In genomic region chr16:4734730-4735575, GRCh38 we compare ENCODE assay signal across 8 cellular contexts. TPM values are rescaled to one million over a fixed set of nuclear protein-coding genes. Genes with fewer than 3 reads are reported as not detected.
A peak's percentile ranks its signal among the peaks of the same experiment; 100 is the strongest.
DNase-seq lines count a peak whose midpoint lies in the region; ATAC-seq and TF ChIP-seq lines count a peak whose summit lies in the region.

No MANE protein-coding gene starts in this region.

- H3K27me3 ChIP-seq in SK-N-SH (ENCODE audit: insufficient read depth): no peaks in the 10 kb centered on the region
- no peaks in the 10 kb centered on the region for H3K27me3 ChIP-seq in ovary
- no peaks in the 10 kb centered on the region for H3K27me3 ChIP-seq in thymus (ENCODE audit: control insufficient read depth, insufficient read depth)

- peak; percentile 7 for TF ChIP-seq POLR2A in ovary (IDR thresholded peaks at IDR 0.05)

- TF ChIP-seq RAD21 in SK-N-SH (IDR thresholded peaks at IDR 0.05; ENCODE audit: low read length): no peak

- 17% methylated on average over 27 of the region's 38 CpGs for WGBS in SK-N-SH (ENCODE audit: low lambda C conversion rate)
- WGBS in ovary, 3 donors: 6 to 8% (median 7%) methylated on average over 37 to 38 of the region's 38 CpGs
- 4% methylated on average over 38 of the region's 38 CpGs for WGBS in thymus

- peaks cover 0 to 4% of the 10 kb centered on the region in 2 donors for H3K36me3 Mint-ChIP-seq in activated naive CD4-positive, alpha-beta T cell treated with anti-CD3 and anti-CD28 coated beads, Interleukin-2, amount 50 U/mL, for 72 hours

- DNase-seq in GF-D8 (lab: John Stamatoyannopoulos, UW) (peak; percentile 47), H4 (ENCODE audit: low spot score) (peak; percentile 52), LoVo (ENCODE audit: low spot score) (peak; percentile 80), SK-N-SH (peak; percentile 93), Right ventricle myocardium inferior (ENCODE audit: missing footprints) (peak; percentile 95), ovary (peak; percentile 88 to 93 (median 89))
- peak; percentile 85 to 94 for DNase-seq in activated naive CD4-positive, alpha-beta T cell treated with anti-CD3 and anti-CD28 coated beads, Interleukin-2, amount 50 U/mL, for 72 hours (ENCODE audit: low spot score in 2 of 2)

- peak; percentile 76 to 84 for ATAC-seq in activated naive CD4-positive, alpha-beta T cell treated with anti-CD3 and anti-CD28 coated beads, Interleukin-2, amount 50 U/mL, for 72 hours
- peak; percentile 82 for ATAC-seq in Right ventricle myocardium inferior

- no peaks in the 10 kb centered on the region for H3F3A ChIP-seq in SK-N-SH (replicated peaks; ENCODE audit: insufficient read depth)

- H3K4me3 ChIP-seq in SK-N-SH (ENCODE audit: low read depth in 2 of 2, low read length in 1 of 2): peak overlapping the region; percentile 97
- peak overlapping the region; percentile 98 for H3K4me3 ChIP-seq in ovary
- peak overlapping the region; percentile 73 for H3K4me3 ChIP-seq in thymus (ENCODE audit: low read length)

- POLR2A ChIA-PET in SK-N-SH (lab: Yijun Ruan, JAX): interaction anchor here (0.8 to 2.2 kb wide), 9 partner anchors 10 to 224 kb away, joined by 3 to 16 read pairs (median 4); partner anchors contain the start of genes ROGDI and ZNF500

- H3K4me1 ChIP-seq in SK-N-SH (ENCODE audit: control insufficient read depth in 1 of 2, insufficient read depth in 2 of 2, low read depth in 1 of 2, low read length in 1 of 2) (peaks cover 0 to 6% of the 10 kb centered on the region in 2 experiments; a peak in 1 of 4 replicates), ovary (ENCODE audit: insufficient read depth) (peaks cover 2% of the 10 kb centered on the region), thymus (ENCODE audit: control insufficient read depth, insufficient read depth, low read length) (peaks cover 10% of the 10 kb centered on the region)

- H4K20me1 ChIP-seq in SK-N-SH (ENCODE audit: insufficient read depth): no peaks in the 10 kb centered on the region

- no peak for TF ChIP-seq CTCF in SK-N-SH (IDR thresholded peaks at IDR 0.05)
- no peak for TF ChIP-seq CTCF in ovary (IDR thresholded peaks at IDR 0.05)

- CTCF ChIA-PET in SK-N-SH (lab: Yijun Ruan, JAX): interaction anchor here (0.9 to 1.5 kb wide), 4 partner anchors 40 to 222 kb away, joined by 3 to 7 read pairs (median 4); no protein-coding TSS in a partner anchor

- TF ChIP-seq EP300 in SK-N-SH (IDR thresholded peaks at IDR 0.05; ENCODE audit: borderline replicate concordance in 1 of 2, low read depth in 1 of 2, low read length in 1 of 2) (no peak), ovary (IDR thresholded peaks at IDR 0.05) (no peak)

- H3K36me3 ChIP-seq in SK-N-SH (replicated peaks in 1 of 2; ENCODE audit: control insufficient read depth in 1 of 2, insufficient read depth in 2 of 2, low read length in 1 of 2) (peaks cover 10 to 14% of the 10 kb centered on the region in 2 experiments), ovary (no peaks in the 10 kb centered on the region), thymus (ENCODE audit: control insufficient read depth, insufficient read depth) (no peaks in the 10 kb centered on the region)

- no peaks in the 10 kb centered on the region for H3K9me3 Mint-ChIP-seq in activated naive CD4-positive, alpha-beta T cell treated with anti-CD3 and anti-CD28 coated beads, Interleukin-2, amount 50 U/mL, for 72 hours

- peak overlapping the region; percentile 98 for H3K4me2 ChIP-seq in SK-N-SH

- peak overlapping the region; percentile 88 for H2AFZ ChIP-seq in SK-N-SH (ENCODE audit: low read depth)

- H3K9me3 ChIP-seq in SK-N-SH (no peaks in the 10 kb centered on the region), ovary (no peaks in the 10 kb centered on the region), thymus (ENCODE audit: control insufficient read depth) (no peaks in the 10 kb centered on the region)

- H3K79me2 ChIP-seq in SK-N-SH (ENCODE audit: insufficient read depth): peaks cover 41% of the 10 kb centered on the region

- H3K9ac ChIP-seq in SK-N-SH: peak overlapping the region; percentile 83

- intact Hi-C loops in Right ventricle myocardium inferior (cut with DNase I) (loop anchor here (5.0 to 10.0 kb wide), 3 partner anchors 67 to 222 kb away; partner anchors contain the start of genes ROGDI and SEC14L5), ovary (cut with DNase I) (loop anchor here in 1 of 4 donors (5.0 kb wide), 1 partner anchor 43 kb away; the partner anchor contains the start of gene NUDT16L1)

- H3K9me2 ChIP-seq in SK-N-SH: no peaks in the 10 kb centered on the region

- peak overlapping the region; percentile 88 to 96 for H3K27ac Mint-ChIP-seq in activated naive CD4-positive, alpha-beta T cell treated with anti-CD3 and anti-CD28 coated beads, Interleukin-2, amount 50 U/mL, for 72 hours

- H3K27ac ChIP-seq in SK-N-SH (ENCODE audit: low read depth in 2 of 2, low read length in 1 of 2) (peak overlapping the region; percentile 88 to 96), ovary (peak overlapping the region in 1 of 2 donors; percentile 65), thymus (ENCODE audit: low read depth) (peak overlapping the region; percentile 57)

TF ChIP-seq in SK-N-SH, 30 proteins besides CTCF, POLR2A, EP300 and RAD21:
- TF ChIP-seq MXI1 (IDR thresholded peaks at IDR 0.05; ENCODE audit: low read depth, low read length): peak; percentile 96
- TF ChIP-seq USF2 (IDR thresholded peaks at IDR 0.05; ENCODE audit: borderline replicate concordance, low read depth, low read length): no peak
- no peak for TF ChIP-seq FOXM1 (IDR thresholded peaks at IDR 0.05; ENCODE audit: low read depth)
- peak; percentile 58 for TF ChIP-seq MAX (IDR thresholded peaks at IDR 0.05; ENCODE audit: low read depth)
- peak; percentile 32; the same call in 1 of the 2 replicates for TF ChIP-seq SIN3A (IDR thresholded peaks at IDR 0.05; ENCODE audit: borderline replicate concordance, low read depth, low read length)
- TF ChIP-seq POLR2AphosphoS5 (IDR thresholded peaks at IDR 0.05; ENCODE audit: low read depth, low read length): peak; percentile 86

RNA-seq across cellular contexts. Expression of gene DNAAF8, which starts 0.6 kb away (rescaled TPM):
- total RNA-seq in H4 (2014; rRNA removed; shearing (Covaris generic)): 0.62 and 6.4 TPM in 2 replicates
- polyA plus RNA-seq in SK-N-SH (2012; rRNA removed) (2.4 and 3.1 TPM in 2 replicates), ovary (1 to 10 TPM in 1 of 2 donors, under 1 TPM in 1; 0.35 to 1.2 TPM), thymus (1.1 TPM)
- 1.7 and 2.1 TPM in 2 replicates for polyA plus RNA-seq in SK-N-SH (2012; cell fraction: cytosol; rRNA removed)
- polyA plus RNA-seq in SK-N-SH (2012; cell fraction: nucleus; rRNA removed): 2.5 and 3.1 TPM in 2 replicates
- total RNA-seq in activated naive CD4-positive, alpha-beta T cell treated with anti-CD3 and anti-CD28 coated beads, Interleukin-2, amount 50 U/mL, for 72 hours: under 1 TPM in 1 of 2 donors, not detected in 1; 0.09 TPM
- total RNA-seq in Right ventricle myocardium inferior (1.5 TPM), ovary (1 to 10 TPM in 6 of 7 donors, under 1 TPM in 1; 0.48 to 9.1 (median 1.5) TPM)

RNA-seq across cellular contexts. Expression of gene ANKS3, which starts 0.9 kb away (rescaled TPM):
- total RNA-seq in H4 (2014; rRNA removed; shearing (Covaris generic)): 6.0 and 6.4 TPM in 2 replicates
- polyA plus RNA-seq in SK-N-SH (2012; rRNA removed) (42.2 and 43.9 TPM in 2 replicates), ovary (10 to 100 TPM in 1 of 2 donors, 1 to 10 TPM in 1; 6.7 to 26.0 TPM), thymus (34.0 TPM)
- 15.6 and 21.8 TPM in 2 replicates for polyA plus RNA-seq in SK-N-SH (2012; cell fraction: cytosol; rRNA removed)
- polyA plus RNA-seq in SK-N-SH (2012; cell fraction: nucleus; rRNA removed): 145 and 161 TPM in 2 replicates
- total RNA-seq in activated naive CD4-positive, alpha-beta T cell treated with anti-CD3 and anti-CD28 coated beads, Interleukin-2, amount 50 U/mL, for 72 hours: 10 to 100 TPM; 19.4 to 21.5 TPM
- total RNA-seq in Right ventricle myocardium inferior (9.1 TPM), ovary (10 to 100 TPM; 19.8 to 37.4 (median 32.3) TPM)

RNA-seq across cellular contexts. Expression of gene ZNF500, which starts 32.0 kb away (rescaled TPM):
- total RNA-seq in H4 (2014; rRNA removed; shearing (Covaris generic)): 3.3 and 4.4 TPM in 2 replicates
- polyA plus RNA-seq in SK-N-SH (2012; rRNA removed) (6.3 and 8.2 TPM in 2 replicates), ovary (10 to 100 TPM in 1 of 2 donors, 1 to 10 TPM in 1; 4.7 to 22.3 TPM), thymus (13.8 TPM)
- 1.7 and 3.7 TPM in 2 replicates for polyA plus RNA-seq in SK-N-SH (2012; cell fraction: cytosol; rRNA removed)
- 28.9 and 36.0 TPM in 2 replicates for polyA plus RNA-seq in SK-N-SH (2012; cell fraction: nucleus; rRNA removed)
- 10 to 100 TPM; 10.2 to 12.2 TPM for total RNA-seq in activated naive CD4-positive, alpha-beta T cell treated with anti-CD3 and anti-CD28 coated beads, Interleukin-2, amount 50 U/mL, for 72 hours
- total RNA-seq in Right ventricle myocardium inferior (6.5 TPM), ovary (10 to 100 TPM; 10.1 to 27.7 (median 22.1) TPM)

RNA-seq across cellular contexts. Expression of gene NUDT16L1, which starts 41.6 kb away (rescaled TPM):
- total RNA-seq in H4 (2014; rRNA removed; shearing (Covaris generic)): 37.1 and 39.6 TPM in 2 replicates
- polyA plus RNA-seq in SK-N-SH (2012; rRNA removed) (45.8 and 45.9 TPM in 2 replicates), ovary (10 to 100 TPM in 1 of 2 donors, 1 to 10 TPM in 1; 8.1 to 33.6 TPM), thymus (37.1 TPM)
- 28.8 and 35.6 TPM in 2 replicates for polyA plus RNA-seq in SK-N-SH (2012; cell fraction: cytosol; rRNA removed)
- 52.3 and 65.9 TPM in 2 replicates for polyA plus RNA-seq in SK-N-SH (2012; cell fraction: nucleus; rRNA removed)
- total RNA-seq in activated naive CD4-positive, alpha-beta T cell treated with anti-CD3 and anti-CD28 coated beads, Interleukin-2, amount 50 U/mL, for 72 hours: 10 to 100 TPM; 20.7 to 42.8 TPM
- total RNA-seq in Right ventricle myocardium inferior (52.3 TPM), ovary (10 to 100 TPM; 19.4 to 33.1 (median 28.0) TPM)

RNA-seq across cellular contexts. Expression of gene SEPTIN12, which starts 53.2 kb away (rescaled TPM):
- total RNA-seq in H4 (2014; rRNA removed; shearing (Covaris generic)): not detected in 2 replicates
- polyA plus RNA-seq in SK-N-SH (2012; rRNA removed) (0.07 TPM in 1 of 2 replicates, not detected in the other), ovary (not detected), thymus (0.14 TPM)
- polyA plus RNA-seq in SK-N-SH (2012; cell fraction: cytosol; rRNA removed): not detected in 2 replicates
- 0.10 and 0.49 TPM in 2 replicates for polyA plus RNA-seq in SK-N-SH (2012; cell fraction: nucleus; rRNA removed)
- not detected for total RNA-seq in activated naive CD4-positive, alpha-beta T cell treated with anti-CD3 and anti-CD28 coated beads, Interleukin-2, amount 50 U/mL, for 72 hours
- total RNA-seq in Right ventricle myocardium inferior (not detected), ovary (under 1 TPM in 1 of 7 donors, not detected in 6; 0.32 TPM)
